Comparison of ENCODE assay signal across 18 cellular contexts in genomic region chr1:241362350-241362749, GRCh38. TPM values are rescaled to one million over a fixed set of nuclear protein-coding genes. Genes with fewer than 3 reads are reported as not detected.
A peak's percentile ranks its signal among the peaks of the same experiment; 100 is the strongest.
DNase-seq lines count a peak whose midpoint lies in the region; ATAC-seq and TF ChIP-seq lines count a peak whose summit lies in the region.
"Had no signal": no experiment of that assay in that cellular context is flagged by ENCODE, and none has a peak within 500 bp of the region (broad histone marks: within the 10 kb centered on the region; RNA-seq: fewer than 3 reads in every experiment).

No MANE protein-coding gene starts in this region.

- DNase-seq in ELF-1 (ENCODE audit: low read depth, low spot score), result peak; percentile 6
- DNase-seq in PC-3, result no peak
- DNase-seq in lower lobe of right lung, result no peak
- no peak for DNase-seq in upper lobe of right lung
- DNase-seq in activated CD8-positive, alpha-beta memory T cell treated with anti-CD3 and anti-CD28 coated beads, Interleukin-2, amount 50 U/mL, for 48 hours, result no peak
- DNase-seq in activated T-cell treated with anti-CD3 and anti-CD28 coated beads, Interleukin-2, amount 50 U/mL, for 24 hours, result no peak
- DNase-seq: Calu3; CD8-positive, alpha-beta T cell; DMS79 treated with DMSO at 0.1 percent for 48 hours; EL; GDM1; GOT3; H9 had no signal

- no peaks in the 10 kb centered on the region for H4K20me1 ChIP-seq in PC-3 (ENCODE audit: low read length)
- H4K20me1 ChIP-seq: BLaER1 treated with 17β-estradiol and CSF1 and Interleukin-3, amounts not matched to agents 10 nM and 100 nM had no signal

- H3K9me3 Mint-ChIP-seq in activated T-cell treated with anti-CD3 and anti-CD28 coated beads, Interleukin-2, amount 50 U/mL, for 24 hours, result peaks cover 3% of the 10 kb centered on the region
- H3K9me3 Mint-ChIP-seq: CD8-positive, alpha-beta T cell had no signal

- no peak overlapping the region for H3K9ac ChIP-seq in PC-3 (ENCODE audit: low read length)
- H3K9ac ChIP-seq: BLaER1 treated with 17β-estradiol and CSF1 and Interleukin-3, amounts not matched to agents 10 nM and 100 nM had no signal

- TF ChIP-seq CTCF in PC-3 (conservative IDR thresholded peaks at IDR 0.05; ENCODE audit: low read depth, low read length) (no peak), lower lobe of right lung (IDR thresholded peaks at IDR 0.05) (no peak), upper lobe of right lung (IDR thresholded peaks at IDR 0.05) (no peak)

- POLR2A ChIA-PET in PC-3 (lab: Charles Lee; ENCODE audit: unreplicated experiment), result no interaction called here

- intact Hi-C loops in PC-3 (cut with micrococcal nuclease) (no loop called here), lower lobe of right lung (cut with DNase I) (no loop called here), upper lobe of right lung (cut with DNase I) (no loop called here)

- CTCF ChIA-PET in PC-3 (lab: Charles Lee), result no interaction called here

- no peaks in the 10 kb centered on the region for H3K79me2 ChIP-seq in PC-3 (ENCODE audit: low read length)

- ATAC-seq in PC-3, result peak; percentile 31; the same call in 1 of the 2 replicates
- ATAC-seq in lower lobe of right lung, result peak; percentile 65 to 71
- ATAC-seq in upper lobe of right lung, result peak; percentile 79
- no peak for ATAC-seq in HG03196 (IDR thresholded peaks at IDR 0.05; ENCODE audit: unreplicated experiment)
- ATAC-seq: CD8-positive, alpha-beta T cell; HepG2 had no signal

- H3K9me3 ChIP-seq in PC-3 (ENCODE audit: low read length) (no peaks in the 10 kb centered on the region), lower lobe of right lung (no peaks in the 10 kb centered on the region), upper lobe of right lung (no peaks in the 10 kb centered on the region)
- H3K9me3 ChIP-seq: BLaER1 treated with 17β-estradiol and CSF1 and Interleukin-3, amounts not matched to agents 10 nM and 100 nM had no signal

- H3K4me2 ChIP-seq in PC-3 (ENCODE audit: low read length), result no peak overlapping the region
- H3K4me2 ChIP-seq: BLaER1 treated with 17β-estradiol and CSF1 and Interleukin-3, amounts not matched to agents 10 nM and 100 nM had no signal

- H3K4me1 ChIP-seq in PC-3 (ENCODE audit: insufficient read depth, low read length), result no peaks in the 10 kb centered on the region
- no peaks in the 10 kb centered on the region for H3K4me1 ChIP-seq in lower lobe of right lung
- H3K4me1 ChIP-seq in upper lobe of right lung, result no peaks in the 10 kb centered on the region
- H3K4me1 ChIP-seq: BLaER1 treated with 17β-estradiol and CSF1 and Interleukin-3, amounts not matched to agents 10 nM and 100 nM had no signal

- no peak overlapping the region for H3K4me3 ChIP-seq in PC-3 (ENCODE audit: low read length)
- no peak overlapping the region for H3K4me3 ChIP-seq in lower lobe of right lung
- no peak overlapping the region for H3K4me3 ChIP-seq in upper lobe of right lung
- H3K4me3 ChIP-seq: BLaER1 treated with 17β-estradiol and CSF1 and Interleukin-3, amounts not matched to agents 10 nM and 100 nM had no signal

- BruUV-seq in PC-3 (replicated peaks; lab: Mats Ljungman, UMichigan), result no TSS peak

- H3K27ac ChIP-seq in PC-3 (ENCODE audit: low read length) (no peak overlapping the region), lower lobe of right lung (no peak overlapping the region), upper lobe of right lung (no peak overlapping the region)
- H3K27ac ChIP-seq: BLaER1 treated with 17β-estradiol and CSF1 and Interleukin-3, amounts not matched to agents 10 nM and 100 nM had no signal

- no peak overlapping the region for H3K4me3 Mint-ChIP-seq in activated T-cell treated with anti-CD3 and anti-CD28 coated beads, Interleukin-2, amount 50 U/mL, for 24 hours
- H3K4me3 Mint-ChIP-seq: B cell; CD8-positive, alpha-beta T cell; H9; IgD-negative memory B cell had no signal

- H3K36me3 ChIP-seq in PC-3 (ENCODE audit: low read depth, low read length) (no peaks in the 10 kb centered on the region), lower lobe of right lung (no peaks in the 10 kb centered on the region), upper lobe of right lung (no peaks in the 10 kb centered on the region)
- H3K36me3 ChIP-seq: BLaER1 treated with 17β-estradiol and CSF1 and Interleukin-3, amounts not matched to agents 10 nM and 100 nM had no signal

- H3K36me3 Mint-ChIP-seq in activated T-cell treated with anti-CD3 and anti-CD28 coated beads, Interleukin-2, amount 50 U/mL, for 24 hours (ENCODE audit: low read depth), result no peaks in the 10 kb centered on the region
- H3K36me3 Mint-ChIP-seq: CD8-positive, alpha-beta T cell had no signal

- H3K27me3 ChIP-seq in PC-3 (ENCODE audit: low read length) (peaks cover 36% of the 10 kb centered on the region), lower lobe of right lung (ENCODE audit: low read depth) (peaks cover 7% of the 10 kb centered on the region), upper lobe of right lung (no peaks in the 10 kb centered on the region)

- no peaks in the 10 kb centered on the region for H3F3A ChIP-seq in PC-3 (ENCODE audit: low read length, unreplicated experiment)

- H2AFZ ChIP-seq in PC-3 (ENCODE audit: low read length), result no peak overlapping the region

- H3K27me3 Mint-ChIP-seq in activated T-cell treated with anti-CD3 and anti-CD28 coated beads, Interleukin-2, amount 50 U/mL, for 24 hours, result peaks cover 26% of the 10 kb centered on the region

- 0 out of 2 replicates have a peak, but pooled peaks cover 5% of the 10 kb centered on the region for H3K9me2 ChIP-seq in PC-3 (replicated peaks; ENCODE audit: low read length)

- H3K27ac Mint-ChIP-seq in activated T-cell treated with anti-CD3 and anti-CD28 coated beads, Interleukin-2, amount 50 U/mL, for 24 hours, result no peak overlapping the region
- H3K27ac Mint-ChIP-seq: B cell; CD8-positive, alpha-beta T cell; H9; IgD-negative memory B cell had no signal

- H3K4me1 Mint-ChIP-seq in activated T-cell treated with anti-CD3 and anti-CD28 coated beads, Interleukin-2, amount 50 U/mL, for 24 hours (ENCODE audit: low read depth), result peaks cover 1% of the 10 kb centered on the region

RNA-seq across cellular contexts. Expression of gene RGS7, which starts 5.3 kb away (rescaled TPM):
- total RNA-seq in PC-3 (2014; rRNA removed), result 0.15 and 0.29 TPM in 2 replicates
- total RNA-seq in lower lobe of right lung, result 0.21 TPM
- not detected for total RNA-seq in upper lobe of right lung
- total RNA-seq: CD8-positive, alpha-beta T cell; HepG2 had no signal
